ENCODE assay signal across 9 cellular contexts in the genomic region with DNA sequence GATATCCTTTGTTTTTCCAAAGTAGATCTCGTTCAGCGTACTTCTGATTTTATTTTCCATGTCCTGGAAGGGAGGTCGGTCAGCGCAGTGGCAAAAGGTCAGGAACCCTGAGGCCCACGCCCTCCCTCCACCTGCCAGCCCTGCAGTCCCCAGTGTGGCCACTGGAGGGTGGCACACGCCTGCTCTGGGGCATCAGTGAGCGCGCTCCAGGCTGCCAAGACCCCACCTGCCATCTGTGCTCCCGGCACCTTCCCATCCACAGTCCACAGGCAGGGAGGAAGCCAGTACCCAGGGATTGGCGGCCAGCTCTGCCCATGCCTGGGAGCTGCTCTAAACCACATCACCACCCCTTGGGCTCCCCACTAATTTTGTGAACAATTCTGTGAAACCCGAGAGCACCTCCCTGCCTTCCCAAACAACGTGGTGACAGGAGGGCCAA. TPM values are rescaled to one million over a fixed set of nuclear protein-coding genes. Genes with fewer than 3 reads are reported as not detected.
DNase-seq lines count a peak whose midpoint lies in the region; ATAC-seq, FAIRE-seq and TF ChIP-seq lines count a peak whose summit lies in the region.
"Had no signal": no experiment of that assay in that cellular context is flagged by ENCODE, and none has a peak within 500 bp of the region (broad histone marks: within the 10 kb centered on the region; RNA-seq: fewer than 3 reads in every experiment).

No MANE protein-coding gene starts in this region.

- H3K4me1 Mint-ChIP-seq in stimulated activated memory B cell treated with anti-CD40 and anti-IgM and Interleukin-4, amounts not matched to agents 10 μg/mL and 1 μg/mL and 100 μg/mL, for 72 hours: peaks cover 13% of the 10 kb centered on the region

- peak overlapping the region; percentile 42 for H3K27ac Mint-ChIP-seq in stimulated activated memory B cell treated with anti-CD40 and anti-IgM and Interleukin-4, amounts not matched to agents 10 μg/mL and 1 μg/mL and 100 μg/mL, for 72 hours
- H3K27ac Mint-ChIP-seq: T-helper 1 cell treated with Interleukin-12 subunit alpha and Interleukin-12 subunit beta and Interleukin-4 antibody, amounts not matched to agents 30 μg/mL and 1 μg/mL, for 36 hours had no signal

- H3K4me3 Mint-ChIP-seq in stimulated activated memory B cell treated with anti-CD40 and anti-IgM and Interleukin-4, amounts not matched to agents 10 μg/mL and 1 μg/mL and 100 μg/mL, for 72 hours: no peak overlapping the region
- H3K4me3 Mint-ChIP-seq: T-helper 1 cell treated with Interleukin-12 subunit alpha and Interleukin-12 subunit beta and Interleukin-4 antibody, amounts not matched to agents 30 μg/mL and 1 μg/mL, for 36 hours had no signal

- no peaks in the 10 kb centered on the region for H3K4me1 ChIP-seq in Loucy (ENCODE audit: insufficient read depth, low read length, poor library complexity, severe bottlenecking)

- no peak overlapping the region for H2AFZ ChIP-seq in Loucy (ENCODE audit: low read length)

- no peaks in the 10 kb centered on the region for H3K27me3 Mint-ChIP-seq in stimulated activated memory B cell treated with anti-CD40 and anti-IgM and Interleukin-4, amounts not matched to agents 10 μg/mL and 1 μg/mL and 100 μg/mL, for 72 hours

- DNase-seq in DMS79 treated with DMSO at 0.1 percent for 48 hours (lab: John Stamatoyannopoulos, UW) (peak; percentile 36), UCSD-AML1 (lab: John Stamatoyannopoulos, UW; ENCODE audit: unreplicated experiment) (peak; percentile 49), bronchial epithelial cell (ENCODE audit: low read depth) (no peak), left kidney (ENCODE audit: low read depth, low spot score) (peak; percentile 70), NOMO-1 (lab: John Stamatoyannopoulos, UW; ENCODE audit: unreplicated experiment in 2 of 2) (no peak)

- no peaks in the 10 kb centered on the region for H3K9me3 ChIP-seq in Loucy (ENCODE audit: insufficient read depth, low read depth, low read length)

- no peaks in the 10 kb centered on the region for H4K20me1 ChIP-seq in Loucy (ENCODE audit: insufficient read depth, low read length, poor library complexity, severe bottlenecking)

- no peaks in the 10 kb centered on the region for H3F3A ChIP-seq in Loucy (ENCODE audit: low read depth)

- H3K4me2 ChIP-seq in Loucy (ENCODE audit: low read depth, low read length, poor library complexity, severe bottlenecking): no peak overlapping the region

- H3K36me3 ChIP-seq in Loucy (ENCODE audit: insufficient read depth, low read length) (peaks cover 60% of the 10 kb centered on the region; the same call in 1 of the 2 replicates), bronchial epithelial cell (ENCODE audit: control insufficient read depth, insufficient read depth, low read length) (peaks cover 26% of the 10 kb centered on the region)

- H3K79me2 ChIP-seq in Loucy (ENCODE audit: insufficient read depth, low read length): no peaks in the 10 kb centered on the region

- TF ChIP-seq CTCF in Loucy (conservative IDR thresholded peaks at IDR 0.05; ENCODE audit: low read length) (peak; percentile 83), bronchial epithelial cell (IDR thresholded peaks at IDR 0.05; ENCODE audit: insufficient read depth, low read length, severe bottlenecking) (peak; percentile 97)

- ATAC-seq in stimulated activated memory B cell treated with anti-CD40 and anti-IgM and Interleukin-4, amounts not matched to agents 10 μg/mL and 1 μg/mL and 100 μg/mL, for 72 hours: peak; percentile 62
- no peak for ATAC-seq in GM21360 (IDR thresholded peaks at IDR 0.05; ENCODE audit: unreplicated experiment)

- no peaks in the 10 kb centered on the region for H3K9me3 Mint-ChIP-seq in stimulated activated memory B cell treated with anti-CD40 and anti-IgM and Interleukin-4, amounts not matched to agents 10 μg/mL and 1 μg/mL and 100 μg/mL, for 72 hours
- H3K9me3 Mint-ChIP-seq: T-helper 1 cell treated with Interleukin-12 subunit alpha and Interleukin-12 subunit beta and Interleukin-4 antibody, amounts not matched to agents 30 μg/mL and 1 μg/mL, for 36 hours had no signal

- FAIRE-seq in bronchial epithelial cell (lab: Jason Lieb, UNC): no peak

- no peaks in the 10 kb centered on the region for H3K9me2 ChIP-seq in Loucy (replicated peaks; ENCODE audit: low read depth, low read length)

- no peaks in the 10 kb centered on the region for H3K27me3 ChIP-seq in Loucy (ENCODE audit: insufficient read depth, low read length, poor library complexity, severe bottlenecking)
- H3K27me3 ChIP-seq in bronchial epithelial cell (ENCODE audit: control insufficient read depth, insufficient read depth, low read length): no peaks in the 10 kb centered on the region

- H3K36me3 Mint-ChIP-seq in stimulated activated memory B cell treated with anti-CD40 and anti-IgM and Interleukin-4, amounts not matched to agents 10 μg/mL and 1 μg/mL and 100 μg/mL, for 72 hours: peaks cover 62% of the 10 kb centered on the region

- H3K4me3 ChIP-seq in Loucy (ENCODE audit: low read length, poor library complexity, severe bottlenecking) (no peak overlapping the region), bronchial epithelial cell (ENCODE audit: low read depth, low read length) (no peak overlapping the region)

- no peak overlapping the region for H3K9ac ChIP-seq in Loucy (ENCODE audit: low read depth, low read length, poor library complexity, severe bottlenecking)

RNA-seq across cellular contexts. Expression of gene SLC66A1, which starts 32.3 kb away (rescaled TPM):
- 23.9 and 26.6 TPM in 2 replicates for total RNA-seq in bronchial epithelial cell

RNA-seq across cellular contexts. Expression of gene AKR7A2, which starts 32.4 kb away (rescaled TPM):
- total RNA-seq in bronchial epithelial cell: 45.2 and 54.8 TPM in 2 replicates

RNA-seq across cellular contexts. Expression of gene AKR7A3, which starts 55.8 kb away (rescaled TPM):
- total RNA-seq in bronchial epithelial cell: 0.26 TPM in 2 replicates

Comparison
In these comparisons a context has a peak if more than half of its experiments do, and no peak if none do; other contexts are left out.
1. DNase-seq: peak in DMS79 treated with DMSO at 0.1 percent for 48 hours (single experiment), UCSD-AML1 (single experiment) and left kidney (single experiment); none in bronchial epithelial cell (single experiment) and NOMO-1 (0 of 2).